31 cellular contexts compared by ENCODE assay signal in genomic region chr7:157736341-157736740, GRCh38.
DNase-seq lines count a peak whose midpoint lies in the region; ATAC-seq and TF ChIP-seq lines count a peak whose summit lies in the region.
"Had no signal": no experiment of that assay in that cellular context is flagged by ENCODE, and none has a peak within 500 bp of the region (broad histone marks: within the 10 kb centered on the region; RNA-seq: fewer than 3 reads in every experiment).

No MANE protein-coding gene starts in this region.

- H3K4ac ChIP-seq in neuronal stem cell (ENCODE audit: low read length), result no peak overlapping the region

- H2AK5ac ChIP-seq in neuronal stem cell (ENCODE audit: low read depth, low read length), result no peak overlapping the region

- H3K23ac ChIP-seq in neuronal stem cell (ENCODE audit: low read depth, low read length, poor library complexity), result no peak overlapping the region

- no peak overlapping the region for H2BK12ac ChIP-seq in neuronal stem cell (ENCODE audit: low read length)

- no peaks in the 10 kb centered on the region for H3K79me1 ChIP-seq in neuronal stem cell (ENCODE audit: low read depth, low read length)

- H4K91ac ChIP-seq in neuronal stem cell (ENCODE audit: low read depth, low read length, poor library complexity), result no peak overlapping the region

- H3K9me3 ChIP-seq in neuronal stem cell (replicated peaks in 1 of 2; ENCODE audit: control insufficient read depth in 2 of 2, insufficient read depth in 1 of 2, low read depth in 1 of 2, low read length in 2 of 2), result no peaks in the 10 kb centered on the region
- H3K9me3 ChIP-seq: A549, BE2C, Caco-2 had no signal

- H3K36me3 Mint-ChIP-seq in natural killer cell treated with Interleukin-12 subunit alpha and Interleukin-12 subunit beta and Interleukin-15 and Interleukin-18, amount 100 ng/mL, for 72 hours, result no peaks in the 10 kb centered on the region
- H3K36me3 Mint-ChIP-seq in natural killer cell, result no peaks in the 10 kb centered on the region
- no peaks in the 10 kb centered on the region for H3K36me3 Mint-ChIP-seq in nephron progenitor cell (ENCODE audit: low read depth)
- H3K36me3 Mint-ChIP-seq: CD14-positive monocyte; CD4-positive, alpha-beta memory T cell; CD4-positive, CD25-positive, alpha-beta regulatory T cell; CD8-positive, alpha-beta memory T cell; CD8-positive, alpha-beta T cell had no signal

- no peak overlapping the region for H2AFZ ChIP-seq in neuronal stem cell (ENCODE audit: low read length)

- peaks cover 13 to 16% of the 10 kb centered on the region in 2 donors for H3K4me1 ChIP-seq in neuronal stem cell (ENCODE audit: control insufficient read depth in 2 of 2, insufficient read depth in 1 of 2, low read depth in 1 of 2, low read length in 2 of 2)
- H3K4me1 ChIP-seq: A549; BE2C; BLaER1; BLaER1 treated with 17β-estradiol and CSF1 and Interleukin-3, amounts not matched to agents 10 nM and 100 nM; Caco-2 had no signal

- peaks cover 0 to 10% (median 0%) of the 10 kb centered on the region in 3 experiments for H3K27me3 ChIP-seq in neuronal stem cell (ENCODE audit: control insufficient read depth in 3 of 3, insufficient read depth in 3 of 3, low read depth in 1 of 3, low read length in 3 of 3)
- H3K27me3 ChIP-seq: BE2C; BLaER1; BLaER1 treated with 17β-estradiol and CSF1 and Interleukin-3, amounts not matched to agents 10 nM and 100 nM had no signal

- peak; percentile 26 for DNase-seq in natural killer cell treated with Interleukin-12 subunit alpha and Interleukin-12 subunit beta and Interleukin-15 and Interleukin-18, amount 100 ng/mL, for 72 hours (ENCODE audit: low spot score)
- DNase-seq in natural killer cell (no peak), neuronal stem cell (ENCODE audit: low spot score) (no peak), nephron progenitor cell (no peak)
- DNase-seq: 8988T; ACHN; AML-193; BE2C; C1 segment of cervical spinal cord; Caco-2; Calu3; CD4-positive, alpha-beta memory T cell; CD4-positive, alpha-beta T cell; CD4-positive, CD25-positive, alpha-beta regulatory T cell; CD8-positive, alpha-beta memory T cell; CD8-positive, alpha-beta T cell; COR-L47; DMS 273 treated with DMSO at 0.1 percent for 48 hours; DMS153; DMS53; DMS79; DMS79 treated with DMSO at 0.1 percent for 48 hours; DND-41; EL had no signal

- H2BK5ac ChIP-seq in neuronal stem cell (ENCODE audit: low read length), result no peak overlapping the region

- no peak overlapping the region for H2BK120ac ChIP-seq in neuronal stem cell (ENCODE audit: low read depth, low read length)

- no peaks in the 10 kb centered on the region for H3K4me1 Mint-ChIP-seq in natural killer cell treated with Interleukin-12 subunit alpha and Interleukin-12 subunit beta and Interleukin-15 and Interleukin-18, amount 100 ng/mL, for 72 hours (ENCODE audit: low read depth in 2 of 2)
- no peaks in the 10 kb centered on the region for H3K4me1 Mint-ChIP-seq in natural killer cell
- peaks cover 31% of the 10 kb centered on the region for H3K4me1 Mint-ChIP-seq in nephron progenitor cell
- H3K4me1 Mint-ChIP-seq: B cell, CD14-positive monocyte had no signal

- ATAC-seq in natural killer cell treated with Interleukin-12 subunit alpha and Interleukin-12 subunit beta and Interleukin-15 and Interleukin-18, amount 100 ng/mL, for 72 hours, result no peak
- ATAC-seq in natural killer cell, result no peak
- ATAC-seq: CD8-positive, alpha-beta T cell had no signal

- no peak overlapping the region for H2BK15ac ChIP-seq in neuronal stem cell (ENCODE audit: low read length)

- no peak overlapping the region for H3K27ac Mint-ChIP-seq in natural killer cell treated with Interleukin-12 subunit alpha and Interleukin-12 subunit beta and Interleukin-15 and Interleukin-18, amount 100 ng/mL, for 72 hours
- H3K27ac Mint-ChIP-seq in natural killer cell (no peak overlapping the region), nephron progenitor cell (no peak overlapping the region)
- H3K27ac Mint-ChIP-seq: B cell; CD4-positive, alpha-beta memory T cell; CD4-positive, alpha-beta T cell; CD4-positive, CD25-positive, alpha-beta regulatory T cell; CD8-positive, alpha-beta memory T cell; CD8-positive, alpha-beta T cell had no signal

- no peaks in the 10 kb centered on the region for H3K36me3 ChIP-seq in neuronal stem cell (replicated peaks in 1 of 2; ENCODE audit: control insufficient read depth in 2 of 2, insufficient read depth in 2 of 2, low read length in 2 of 2)
- H3K36me3 ChIP-seq: BE2C; BLaER1; BLaER1 treated with 17β-estradiol and CSF1 and Interleukin-3, amounts not matched to agents 10 nM and 100 nM had no signal

- no peak overlapping the region for H3K4me2 ChIP-seq in neuronal stem cell (ENCODE audit: insufficient read depth, low read length, poor library complexity, severe bottlenecking)
- H3K4me2 ChIP-seq: A549; BLaER1; BLaER1 treated with 17β-estradiol and CSF1 and Interleukin-3, amounts not matched to agents 10 nM and 100 nM had no signal

- no peak overlapping the region for H3K4me3 ChIP-seq in neuronal stem cell (ENCODE audit: low read length in 2 of 2)
- H3K4me3 ChIP-seq: A549; BLaER1; BLaER1 treated with 17β-estradiol and CSF1 and Interleukin-3, amounts not matched to agents 10 nM and 100 nM had no signal

- no peak overlapping the region for H3K9ac ChIP-seq in neuronal stem cell (ENCODE audit: low read depth, low read length, poor library complexity)
- H3K9ac ChIP-seq: BLaER1; BLaER1 treated with 17β-estradiol and CSF1 and Interleukin-3, amounts not matched to agents 10 nM and 100 nM had no signal

- H3K14ac ChIP-seq in neuronal stem cell (ENCODE audit: low read length), result no peak overlapping the region

- intact Hi-C loops in natural killer cell (cut with micrococcal nuclease), result no loop called here

- H3K27me3 Mint-ChIP-seq in natural killer cell treated with Interleukin-12 subunit alpha and Interleukin-12 subunit beta and Interleukin-15 and Interleukin-18, amount 100 ng/mL, for 72 hours, result peaks cover 6 to 13% of the 10 kb centered on the region in 2 donors
- H3K27me3 Mint-ChIP-seq in natural killer cell (ENCODE audit: low read depth in 2 of 2) (peaks cover under 1 to 3% of the 10 kb centered on the region in 2 donors), nephron progenitor cell (ENCODE audit: low read depth, poor library complexity) (peaks cover 71% of the 10 kb centered on the region)
- H3K27me3 Mint-ChIP-seq: B cell had no signal

- H3K18ac ChIP-seq in neuronal stem cell (ENCODE audit: low read length), result peak overlapping the region; percentile 76

- H3K9me3 Mint-ChIP-seq in natural killer cell treated with Interleukin-12 subunit alpha and Interleukin-12 subunit beta and Interleukin-15 and Interleukin-18, amount 100 ng/mL, for 72 hours, result no peaks in the 10 kb centered on the region
- H3K9me3 Mint-ChIP-seq in natural killer cell (no peaks in the 10 kb centered on the region), nephron progenitor cell (peaks cover 4% of the 10 kb centered on the region)
- H3K9me3 Mint-ChIP-seq: CD4-positive, alpha-beta T cell; CD8-positive, alpha-beta T cell had no signal

- H3K27ac ChIP-seq in neuronal stem cell (replicated peaks; ENCODE audit: low read length), result no peak overlapping the region
- H3K27ac ChIP-seq: 22Rv1; A549; BLaER1; BLaER1 treated with 17β-estradiol and CSF1 and Interleukin-3, amounts not matched to agents 10 nM and 100 nM; C4-2B had no signal

- no peak for TF ChIP-seq CTCF in natural killer cell (IDR thresholded peaks at IDR 0.05)
- TF ChIP-seq CTCF in nephron progenitor cell (IDR thresholded peaks at IDR 0.05), result no peak

- WGBS in neuronal stem cell (ENCODE audit: extremely low coverage in 2 of 2, insufficient read length in 2 of 2, insufficient replicate concordance in 1 of 2), 2 donors, result no CpG with 5 or more reads among the region's 14 CpGs

- no peak overlapping the region for H3K4me3 Mint-ChIP-seq in natural killer cell treated with Interleukin-12 subunit alpha and Interleukin-12 subunit beta and Interleukin-15 and Interleukin-18, amount 100 ng/mL, for 72 hours
- no peak overlapping the region for H3K4me3 Mint-ChIP-seq in natural killer cell
- H3K4me3 Mint-ChIP-seq in nephron progenitor cell, result no peak overlapping the region
- H3K4me3 Mint-ChIP-seq: B cell; CD14-positive monocyte; CD4-positive, alpha-beta memory T cell; CD4-positive, alpha-beta T cell; CD4-positive, CD25-positive, alpha-beta regulatory T cell; CD8-positive, alpha-beta memory T cell; CD8-positive, alpha-beta T cell had no signal

- H4K8ac ChIP-seq in neuronal stem cell (ENCODE audit: low read depth, low read length), result no peak overlapping the region
